1 cellular context compared by ENCODE assay signal in the genomic region with DNA sequence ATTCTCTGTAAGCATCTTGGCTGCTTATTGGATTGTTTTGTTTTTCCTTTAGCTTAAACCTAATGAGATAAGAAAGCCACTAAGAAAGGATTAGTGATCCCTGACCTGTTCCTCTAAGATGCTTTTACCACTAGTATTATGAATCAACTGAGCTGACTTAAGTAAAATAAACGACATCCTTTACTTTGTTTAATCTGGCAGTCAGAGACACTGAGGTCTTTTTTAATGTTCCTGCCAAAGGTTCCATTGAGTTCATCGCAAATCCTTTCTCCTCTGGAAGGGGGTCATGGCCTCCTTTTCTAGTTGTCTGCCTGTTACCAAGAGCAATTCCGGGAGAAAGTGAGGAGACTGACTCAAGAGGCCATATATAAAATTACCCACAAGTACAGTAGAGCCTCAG.
TF ChIP-seq lines count a peak whose summit lies in the region.

No MANE protein-coding gene starts in this region.

TF ChIP-seq in endothelial cell of umbilical vein, 7 proteins besides CTCF, POLR2A, EP300 and RAD21:
- TF ChIP-seq EZH2 (IDR thresholded peaks at IDR 0.05; ENCODE audit: borderline replicate concordance, low read depth, low read length, severe bottlenecking), result no peak
- TF ChIP-seq JUN (IDR thresholded peaks at IDR 0.05; ENCODE audit: borderline replicate concordance, insufficient read depth, insufficient read length, low read depth), result no peak
- peak; percentile 18 for TF ChIP-seq POLR2AphosphoS5 (IDR thresholded peaks at IDR 0.05; ENCODE audit: insufficient read depth, low read depth, low read length)
- peak; percentile 55 for TF ChIP-seq GATA2 (IDR thresholded peaks at IDR 0.05; ENCODE audit: insufficient read depth, insufficient read length, low read depth, low read length)
TF ChIP-seq in endothelial cell of umbilical vein: peak in this region for 2.
